9 cellular contexts compared by ENCODE assay signal in the genomic region with DNA sequence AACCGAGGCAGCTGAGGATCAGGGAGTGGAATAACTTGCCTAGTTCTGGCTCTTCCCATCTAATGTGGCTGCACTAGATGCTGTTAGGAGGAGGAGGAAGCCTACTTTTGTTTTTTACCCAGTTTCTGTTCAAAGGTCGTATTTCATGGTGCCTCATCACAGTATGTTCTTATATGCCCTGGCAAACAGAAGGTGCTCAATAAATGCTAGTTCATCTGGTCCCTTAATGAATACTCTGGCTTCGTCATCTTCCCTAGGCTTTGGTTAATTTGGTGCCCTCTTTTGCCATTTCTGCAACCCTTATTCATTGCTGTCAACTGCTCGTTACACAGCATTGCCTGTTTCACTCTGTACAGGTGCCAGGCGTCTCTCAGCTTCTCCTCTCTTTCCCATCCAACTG.
"Had no signal": no experiment of that assay in that cellular context is flagged by ENCODE, and none has a peak within 500 bp of the region (broad histone marks: within the 10 kb centered on the region; RNA-seq: fewer than 3 reads in every experiment).

No MANE protein-coding gene starts in this region.

- H3K4me3 ChIP-seq: HAP-1 had no signal

- H3K9me3 Mint-ChIP-seq: IgD-negative memory B cell had no signal

- DNase-seq: GOT3, H7, HFFc6, KBM-7 had no signal

- H3K4me2 ChIP-seq: KMS-11 had no signal

- H3K4me1 ChIP-seq: HAP-1 had no signal

- H3K27me3 Mint-ChIP-seq: IgD-negative memory B cell had no signal

- H3K9me3 ChIP-seq: HAP-1 had no signal

- H3K36me3 Mint-ChIP-seq: IgD-negative memory B cell had no signal

- FAIRE-seq: HTR-8/SVneo had no signal

- H3K27ac Mint-ChIP-seq: HFFc6, IgD-negative memory B cell had no signal

- H3K36me3 ChIP-seq: HAP-1 had no signal

- H3K9ac ChIP-seq: KMS-11 had no signal

- ATAC-seq: HCT116 had no signal

- H3K27ac ChIP-seq: KMS-11 had no signal

- H3K4me3 Mint-ChIP-seq: HFFc6, IgD-negative memory B cell had no signal
